Comparison of ENCODE assay signal across 8 cellular contexts in the genomic region with DNA sequence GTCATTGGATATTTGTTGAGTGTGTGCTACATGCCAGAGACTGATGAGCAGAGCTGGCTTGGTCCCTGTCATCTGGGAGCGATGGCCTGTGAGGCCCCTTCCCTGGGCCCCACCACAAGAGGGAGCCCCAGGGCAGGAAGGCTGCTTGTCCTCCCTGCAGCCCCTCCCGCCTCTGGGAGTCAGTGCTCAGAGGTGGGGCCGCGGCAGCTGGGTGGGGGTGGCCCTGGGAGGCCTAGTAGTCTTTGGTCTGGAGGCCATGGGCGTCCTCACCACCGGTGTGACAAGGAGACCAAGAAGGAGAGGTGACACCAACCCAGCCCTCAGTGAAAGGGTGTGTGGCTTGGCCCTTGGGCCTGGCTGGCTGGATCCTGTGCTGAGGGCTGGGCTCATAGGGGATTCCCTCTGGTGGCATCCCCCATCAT.
DNase-seq lines count a peak whose midpoint lies in the region; ATAC-seq and TF ChIP-seq lines count a peak whose summit lies in the region.

No MANE protein-coding gene starts in this region.

- peak; percentile 48 to 58 for TF ChIP-seq CTCF in Caco-2 (IDR thresholded peaks at IDR 0.05; ENCODE audit: insufficient read depth in 1 of 2, low read depth in 1 of 2, low read length in 1 of 2, severe bottlenecking in 1 of 2, unreplicated experiment in 1 of 2)
- TF ChIP-seq CTCF in GM20000 (IDR thresholded peaks at IDR 0.05; ENCODE audit: extremely low read depth, missing control alignments) = peak; percentile 67
- peak; percentile 86 for TF ChIP-seq CTCF in WERI-Rb-1 (IDR thresholded peaks at IDR 0.05; ENCODE audit: low read depth, low read length)
- TF ChIP-seq CTCF in CD4-positive, alpha-beta T cell (IDR thresholded peaks at IDR 0.05) = no peak

- H3K36me3 Mint-ChIP-seq in Caco-2 (ENCODE audit: insufficient read depth, unreplicated experiment) = no peaks in the 10 kb centered on the region
- H3K36me3 Mint-ChIP-seq in CD4-positive, alpha-beta T cell (ENCODE audit: low read depth) = no peaks in the 10 kb centered on the region

- H3K27me3 ChIP-seq in Caco-2 (replicated peaks; ENCODE audit: control insufficient read depth, insufficient read depth, low read length) (no peaks in the 10 kb centered on the region), WERI-Rb-1 (ENCODE audit: insufficient read depth, low read depth, severe bottlenecking) (no peaks in the 10 kb centered on the region)
- H3K27me3 ChIP-seq in CD4-positive, alpha-beta T cell (ENCODE audit: control insufficient read depth, insufficient read depth, low read length) = no peaks in the 10 kb centered on the region

- CTCF ChIA-PET in Caco-2 (lab: Charles Lee) = no interaction called here
- CTCF ChIA-PET in CD4-positive, alpha-beta T cell (lab: Charles Lee) = no interaction called here

- no peaks in the 10 kb centered on the region for H3K9me3 Mint-ChIP-seq in Caco-2 (ENCODE audit: unreplicated experiment)
- H3K9me3 Mint-ChIP-seq in CD4-positive, alpha-beta T cell = no peaks in the 10 kb centered on the region

- no peaks in the 10 kb centered on the region for H3K4me1 Mint-ChIP-seq in Caco-2 (ENCODE audit: low read depth, unreplicated experiment)
- H3K4me1 Mint-ChIP-seq in CD4-positive, alpha-beta T cell (ENCODE audit: low read depth) = no peaks in the 10 kb centered on the region

- no peaks in the 10 kb centered on the region for H3K27me3 Mint-ChIP-seq in Caco-2 (ENCODE audit: insufficient read depth, unreplicated experiment)
- no peaks in the 10 kb centered on the region for H3K27me3 Mint-ChIP-seq in CD4-positive, alpha-beta T cell

- H3K4me3 Mint-ChIP-seq in Caco-2 (ENCODE audit: unreplicated experiment) = no peak overlapping the region
- no peak overlapping the region for H3K4me3 Mint-ChIP-seq in CD4-positive, alpha-beta T cell

- ATAC-seq in GM18498 (IDR thresholded peaks at IDR 0.05; ENCODE audit: unreplicated experiment) (no peak), GM21360 (IDR thresholded peaks at IDR 0.05; ENCODE audit: unreplicated experiment) (no peak)
- ATAC-seq in CD4-positive, alpha-beta T cell (ENCODE audit: poor library complexity) = no peak

- H3K27ac ChIP-seq in WERI-Rb-1 = no peak overlapping the region
- no peak overlapping the region for H3K27ac ChIP-seq in CD4-positive, alpha-beta T cell (ENCODE audit: low read depth, low read length)

- no peak overlapping the region for H3K27ac Mint-ChIP-seq in Caco-2 (ENCODE audit: unreplicated experiment)
- H3K27ac Mint-ChIP-seq in CD4-positive, alpha-beta T cell = no peak overlapping the region

- H3K9me3 ChIP-seq in Caco-2 = no peaks in the 10 kb centered on the region
- H3K9me3 ChIP-seq in WERI-Rb-1 (ENCODE audit: severe bottlenecking) = no peaks in the 10 kb centered on the region
- no peaks in the 10 kb centered on the region for H3K9me3 ChIP-seq in CD4-positive, alpha-beta T cell (ENCODE audit: control insufficient read depth, low read length)

- peak in 1 of 2 experiments; percentile 65 for DNase-seq in Caco-2
- DNase-seq in GM20000 (ENCODE audit: low spot score) = peak; percentile 73
- DNase-seq in WERI-Rb-1 = peak; percentile 79
- DNase-seq in kidney tubule cell (ENCODE audit: low spot score) = peak; percentile 35
- DNase-seq in posterior vena cava (ENCODE audit: low spot score) = no peak
- DNase-seq in CD4-positive, alpha-beta T cell = no peak

- H3K4me3 ChIP-seq in Caco-2 (ENCODE audit: low read depth, low read length) (no peak overlapping the region), WERI-Rb-1 (ENCODE audit: low read depth, low read length) (no peak overlapping the region)

- H3K4me1 ChIP-seq in Caco-2 = 0 out of 2 replicates have a peak, but pooled peaks cover 2% of the 10 kb centered on the region

- BruUV-seq in Caco-2 (replicated peaks; lab: Mats Ljungman, UMichigan) = no TSS peak

- POLR2A ChIA-PET in Caco-2 (lab: Charles Lee) = no interaction called here
- POLR2A ChIA-PET in CD4-positive, alpha-beta T cell (lab: Charles Lee) = no interaction called here

- intact Hi-C loops in Caco-2 (cut with micrococcal nuclease; ENCODE audit: unreplicated experiment) (no loop called here), posterior vena cava (cut with DNase I) (no loop called here)
- intact Hi-C loops in CD4-positive, alpha-beta T cell (cut with DNase I, micrococcal nuclease) = no loop called here

- H3K36me3 ChIP-seq in Caco-2 (ENCODE audit: control insufficient read depth, insufficient read depth, low read length) = no peaks in the 10 kb centered on the region
- no peaks in the 10 kb centered on the region for H3K36me3 ChIP-seq in WERI-Rb-1

Comparison
In these comparisons a context has a peak if more than half of its experiments do, and no peak if none do; other contexts are left out.
1. DNase-seq: peak in GM20000 (single experiment), WERI-Rb-1 (single experiment) and kidney tubule cell (single experiment); none in posterior vena cava (single experiment) and CD4-positive, alpha-beta T cell (0 of 10).